ENCODE assay signal across 1 cellular context in the genomic region with DNA sequence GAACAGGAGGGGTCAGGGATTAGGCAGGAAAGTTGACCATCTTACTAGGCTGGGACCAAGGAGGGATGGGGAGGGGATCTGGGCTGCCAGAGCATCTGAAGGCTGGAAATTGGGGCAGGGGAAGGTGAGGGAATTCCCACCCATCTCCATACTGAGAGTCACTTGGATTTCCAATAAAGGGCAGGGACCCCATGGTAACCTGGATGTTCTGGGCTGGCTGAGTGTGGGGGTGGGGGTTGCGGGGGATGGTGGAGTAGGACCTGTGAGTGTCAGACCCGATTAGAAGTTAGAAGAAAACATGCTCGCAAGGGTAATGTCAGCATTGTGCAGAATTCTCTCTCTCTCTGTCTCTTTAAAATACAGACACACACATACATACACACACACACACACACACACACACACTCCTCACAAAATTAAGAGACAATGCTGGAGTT.
TF ChIP-seq lines count a peak whose summit lies in the region.

No MANE protein-coding gene starts in this region.

TF ChIP-seq in WTC11, 78 proteins besides CTCF, POLR2A, EP300 and RAD21 (continued from another document):
- TF ChIP-seq, protein P1, sequence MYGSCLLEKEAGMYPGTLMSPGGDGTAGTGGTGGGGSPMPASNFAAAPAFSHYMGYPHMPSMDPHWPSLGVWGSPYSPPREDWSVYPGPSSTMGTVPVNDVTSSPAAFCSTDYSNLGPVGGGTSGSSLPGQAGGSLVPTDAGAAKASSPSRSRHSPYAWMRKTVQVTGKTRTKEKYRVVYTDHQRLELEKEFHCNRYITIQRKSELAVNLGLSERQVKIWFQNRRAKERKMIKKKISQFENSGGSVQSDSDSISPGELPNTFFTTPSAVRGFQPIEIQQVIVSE (CRISPR knock-in tag; IDR thresholded peaks at IDR 0.05; ENCODE audit: borderline replicate concordance): no peak
- no peak for TF ChIP-seq FOXJ3 (CRISPR knock-in tag; IDR thresholded peaks at IDR 0.05; ENCODE audit: borderline replicate concordance)
- TF ChIP-seq, protein P2, sequence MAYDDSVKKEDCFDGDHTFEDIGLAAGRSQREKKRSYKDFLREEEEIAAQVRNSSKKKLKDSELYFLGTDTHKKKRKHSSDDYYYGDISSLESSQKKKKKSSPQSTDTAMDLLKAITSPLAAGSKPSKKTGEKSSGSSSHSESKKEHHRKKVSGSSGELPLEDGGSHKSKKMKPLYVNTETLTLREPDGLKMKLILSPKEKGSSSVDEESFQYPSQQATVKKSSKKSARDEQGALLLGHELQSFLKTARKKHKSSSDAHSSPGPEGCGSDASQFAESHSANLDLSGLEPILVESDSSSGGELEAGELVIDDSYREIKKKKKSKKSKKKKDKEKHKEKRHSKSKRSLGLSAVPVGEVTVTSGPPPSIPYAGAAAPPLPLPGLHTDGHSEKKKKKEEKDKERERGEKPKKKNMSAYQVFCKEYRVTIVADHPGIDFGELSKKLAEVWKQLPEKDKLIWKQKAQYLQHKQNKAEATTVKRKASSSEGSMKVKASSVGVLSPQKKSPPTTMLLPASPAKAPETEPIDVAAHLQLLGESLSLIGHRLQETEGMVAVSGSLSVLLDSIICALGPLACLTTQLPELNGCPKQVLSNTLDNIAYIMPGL (CRISPR knock-in tag; IDR thresholded peaks at IDR 0.05): no peak
